Comparison of ENCODE assay signal across 1 cellular context in the genomic region with DNA sequence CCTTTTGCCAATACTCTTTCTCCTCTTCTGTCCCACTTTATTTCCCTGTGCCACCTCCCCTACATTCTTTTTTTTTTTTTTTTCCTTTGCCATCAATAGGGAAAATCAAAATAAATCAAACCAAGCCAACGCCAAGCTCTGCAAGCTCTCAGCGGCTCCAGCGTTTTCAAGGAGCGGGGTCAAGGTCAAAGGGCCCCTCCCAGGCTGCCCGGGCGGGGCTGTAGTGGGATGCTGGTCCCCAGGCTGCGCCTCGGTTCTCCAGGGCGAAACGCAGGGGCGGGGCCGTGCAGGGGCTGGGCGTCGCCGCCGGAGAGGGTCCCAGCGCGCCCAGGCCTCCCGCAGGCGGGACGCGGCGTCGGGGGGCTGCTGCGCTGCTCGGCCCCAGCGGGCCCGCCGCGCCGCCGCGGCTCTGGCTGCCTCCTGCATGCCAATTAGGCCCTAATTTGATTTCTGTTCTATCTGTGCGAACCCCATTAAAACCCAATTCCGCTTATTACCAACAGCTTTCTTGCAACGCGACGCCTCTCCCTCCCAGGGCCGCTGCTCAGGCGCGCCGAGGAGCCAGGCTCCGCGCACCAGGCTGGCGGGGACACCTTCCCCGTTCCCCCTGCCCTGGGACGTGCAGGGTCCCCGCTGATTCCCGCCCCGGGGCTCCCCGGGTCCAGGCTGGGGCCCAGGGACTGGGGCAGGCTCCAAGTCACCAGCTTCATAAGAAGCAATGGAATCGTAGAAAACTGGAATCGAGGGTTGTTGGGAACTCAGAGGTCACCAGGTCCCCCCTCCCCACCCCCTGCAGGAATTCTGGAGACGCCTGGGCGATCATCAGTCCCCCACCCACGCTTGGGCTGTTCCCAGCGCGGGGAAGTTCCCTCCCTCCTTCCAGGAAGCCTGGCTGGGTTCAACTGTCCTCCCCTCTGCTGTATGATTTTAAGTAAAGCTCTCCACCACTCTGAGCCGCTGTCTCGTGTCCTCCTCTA.
A peak's percentile ranks its signal among the peaks of the same experiment; 100 is the strongest.
TF ChIP-seq lines count a peak whose summit lies in the region.

No MANE protein-coding gene starts in this region.

TF ChIP-seq in GM12878, 131 proteins besides CTCF, POLR2A, EP300 and RAD21:
- TF ChIP-seq CREB1 (IDR thresholded peaks at IDR 0.05; ENCODE audit: low read depth) (no peak), HDAC6 (IDR thresholded peaks at IDR 0.05; ENCODE audit: unreplicated experiment) (peak; percentile 47), EGR1 (IDR thresholded peaks at IDR 0.05; ENCODE audit: borderline replicate concordance in 1 of 2, low read depth in 2 of 2, low read length in 2 of 2) (peak in 1 of 2 experiments; percentile 57; a peak in 1 of 3 replicates), SREBF2 (IDR thresholded peaks at IDR 0.05; ENCODE audit: low read length) (no peak), SP1 (IDR thresholded peaks at IDR 0.05; ENCODE audit: low read depth, low read length) (no peak), YY1 (IDR thresholded peaks at IDR 0.05; ENCODE audit: low read depth, low read length) (no peak), IKZF1 (conservative IDR thresholded peaks at IDR 0.05) (0 out of 2 replicates have a peak, but pooled peaks have one; percentile 14), ZNF207 (IDR thresholded peaks at IDR 0.05; ENCODE audit: borderline replicate concordance) (no peak), CHD4 (IDR thresholded peaks at IDR 0.05) (no peak), NBN (IDR thresholded peaks at IDR 0.05) (no peak), NR2C2 (IDR thresholded peaks at IDR 0.05; ENCODE audit: borderline replicate concordance, control insufficient read depth, insufficient read length, low read depth) (no peak), KAT2A (conservative IDR thresholded peaks at IDR 0.05; ENCODE audit: control insufficient read depth, low read depth, low read length) (no peak), JUND (IDR thresholded peaks at IDR 0.05; ENCODE audit: low read depth, low read length) (no peak), SIN3A (IDR thresholded peaks at IDR 0.05; ENCODE audit: low read depth, low read length) (no peak), FOS (IDR thresholded peaks at IDR 0.05; ENCODE audit: borderline replicate concordance, extremely low read depth, insufficient read length) (no peak)
- TF ChIP-seq, protein P1, sequence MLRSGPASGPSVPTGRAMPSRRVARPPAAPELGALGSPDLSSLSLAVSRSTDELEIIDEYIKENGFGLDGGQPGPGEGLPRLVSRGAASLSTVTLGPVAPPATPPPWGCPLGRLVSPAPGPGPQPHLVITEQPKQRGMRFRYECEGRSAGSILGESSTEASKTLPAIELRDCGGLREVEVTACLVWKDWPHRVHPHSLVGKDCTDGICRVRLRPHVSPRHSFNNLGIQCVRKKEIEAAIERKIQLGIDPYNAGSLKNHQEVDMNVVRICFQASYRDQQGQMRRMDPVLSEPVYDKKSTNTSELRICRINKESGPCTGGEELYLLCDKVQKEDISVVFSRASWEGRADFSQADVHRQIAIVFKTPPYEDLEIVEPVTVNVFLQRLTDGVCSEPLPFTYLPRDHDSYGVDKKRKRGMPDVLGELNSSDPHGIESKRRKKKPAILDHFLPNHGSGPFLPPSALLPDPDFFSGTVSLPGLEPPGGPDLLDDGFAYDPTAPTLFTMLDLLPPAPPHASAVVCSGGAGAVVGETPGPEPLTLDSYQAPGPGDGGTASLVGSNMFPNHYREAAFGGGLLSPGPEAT (IDR thresholded peaks at IDR 0.05; ENCODE audit: low read depth): no peak
- TF ChIP-seq, protein P2, sequence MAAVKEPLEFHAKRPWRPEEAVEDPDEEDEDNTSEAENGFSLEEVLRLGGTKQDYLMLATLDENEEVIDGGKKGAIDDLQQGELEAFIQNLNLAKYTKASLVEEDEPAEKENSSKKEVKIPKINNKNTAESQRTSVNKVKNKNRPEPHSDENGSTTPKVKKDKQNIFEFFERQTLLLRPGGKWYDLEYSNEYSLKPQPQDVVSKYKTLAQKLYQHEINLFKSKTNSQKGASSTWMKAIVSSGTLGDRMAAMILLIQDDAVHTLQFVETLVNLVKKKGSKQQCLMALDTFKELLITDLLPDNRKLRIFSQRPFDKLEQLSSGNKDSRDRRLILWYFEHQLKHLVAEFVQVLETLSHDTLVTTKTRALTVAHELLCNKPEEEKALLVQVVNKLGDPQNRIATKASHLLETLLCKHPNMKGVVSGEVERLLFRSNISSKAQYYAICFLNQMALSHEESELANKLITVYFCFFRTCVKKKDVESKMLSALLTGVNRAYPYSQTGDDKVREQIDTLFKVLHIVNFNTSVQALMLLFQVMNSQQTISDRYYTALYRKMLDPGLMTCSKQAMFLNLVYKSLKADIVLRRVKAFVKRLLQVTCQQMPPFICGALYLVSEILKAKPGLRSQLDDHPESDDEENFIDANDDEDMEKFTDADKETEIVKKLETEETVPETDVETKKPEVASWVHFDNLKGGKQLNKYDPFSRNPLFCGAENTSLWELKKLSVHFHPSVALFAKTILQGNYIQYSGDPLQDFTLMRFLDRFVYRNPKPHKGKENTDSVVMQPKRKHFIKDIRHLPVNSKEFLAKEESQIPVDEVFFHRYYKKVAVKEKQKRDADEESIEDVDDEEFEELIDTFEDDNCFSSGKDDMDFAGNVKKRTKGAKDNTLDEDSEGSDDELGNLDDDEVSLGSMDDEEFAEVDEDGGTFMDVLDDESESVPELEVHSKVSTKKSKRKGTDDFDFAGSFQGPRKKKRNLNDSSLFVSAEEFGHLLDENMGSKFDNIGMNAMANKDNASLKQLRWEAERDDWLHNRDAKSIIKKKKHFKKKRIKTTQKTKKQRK (IDR thresholded peaks at IDR 0.05; ENCODE audit: low read depth, low read length): no peak
- TF ChIP-seq, protein P3, sequence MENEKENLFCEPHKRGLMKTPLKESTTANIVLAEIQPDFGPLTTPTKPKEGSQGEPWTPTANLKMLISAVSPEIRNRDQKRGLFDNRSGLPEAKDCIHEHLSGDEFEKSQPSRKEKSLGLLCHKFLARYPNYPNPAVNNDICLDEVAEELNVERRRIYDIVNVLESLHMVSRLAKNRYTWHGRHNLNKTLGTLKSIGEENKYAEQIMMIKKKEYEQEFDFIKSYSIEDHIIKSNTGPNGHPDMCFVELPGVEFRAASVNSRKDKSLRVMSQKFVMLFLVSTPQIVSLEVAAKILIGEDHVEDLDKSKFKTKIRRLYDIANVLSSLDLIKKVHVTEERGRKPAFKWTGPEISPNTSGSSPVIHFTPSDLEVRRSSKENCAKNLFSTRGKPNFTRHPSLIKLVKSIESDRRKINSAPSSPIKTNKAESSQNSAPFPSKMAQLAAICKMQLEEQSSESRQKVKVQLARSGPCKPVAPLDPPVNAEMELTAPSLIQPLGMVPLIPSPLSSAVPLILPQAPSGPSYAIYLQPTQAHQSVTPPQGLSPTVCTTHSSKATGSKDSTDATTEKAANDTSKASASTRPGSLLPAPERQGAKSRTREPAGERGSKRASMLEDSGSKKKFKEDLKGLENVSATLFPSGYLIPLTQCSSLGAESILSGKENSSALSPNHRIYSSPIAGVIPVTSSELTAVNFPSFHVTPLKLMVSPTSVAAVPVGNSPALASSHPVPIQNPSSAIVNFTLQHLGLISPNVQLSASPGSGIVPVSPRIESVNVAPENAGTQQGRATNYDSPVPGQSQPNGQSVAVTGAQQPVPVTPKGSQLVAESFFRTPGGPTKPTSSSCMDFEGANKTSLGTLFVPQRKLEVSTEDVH (IDR thresholded peaks at IDR 0.05; ENCODE audit: low read depth, partially characterized antibody): no peak
- TF ChIP-seq, protein P4, sequence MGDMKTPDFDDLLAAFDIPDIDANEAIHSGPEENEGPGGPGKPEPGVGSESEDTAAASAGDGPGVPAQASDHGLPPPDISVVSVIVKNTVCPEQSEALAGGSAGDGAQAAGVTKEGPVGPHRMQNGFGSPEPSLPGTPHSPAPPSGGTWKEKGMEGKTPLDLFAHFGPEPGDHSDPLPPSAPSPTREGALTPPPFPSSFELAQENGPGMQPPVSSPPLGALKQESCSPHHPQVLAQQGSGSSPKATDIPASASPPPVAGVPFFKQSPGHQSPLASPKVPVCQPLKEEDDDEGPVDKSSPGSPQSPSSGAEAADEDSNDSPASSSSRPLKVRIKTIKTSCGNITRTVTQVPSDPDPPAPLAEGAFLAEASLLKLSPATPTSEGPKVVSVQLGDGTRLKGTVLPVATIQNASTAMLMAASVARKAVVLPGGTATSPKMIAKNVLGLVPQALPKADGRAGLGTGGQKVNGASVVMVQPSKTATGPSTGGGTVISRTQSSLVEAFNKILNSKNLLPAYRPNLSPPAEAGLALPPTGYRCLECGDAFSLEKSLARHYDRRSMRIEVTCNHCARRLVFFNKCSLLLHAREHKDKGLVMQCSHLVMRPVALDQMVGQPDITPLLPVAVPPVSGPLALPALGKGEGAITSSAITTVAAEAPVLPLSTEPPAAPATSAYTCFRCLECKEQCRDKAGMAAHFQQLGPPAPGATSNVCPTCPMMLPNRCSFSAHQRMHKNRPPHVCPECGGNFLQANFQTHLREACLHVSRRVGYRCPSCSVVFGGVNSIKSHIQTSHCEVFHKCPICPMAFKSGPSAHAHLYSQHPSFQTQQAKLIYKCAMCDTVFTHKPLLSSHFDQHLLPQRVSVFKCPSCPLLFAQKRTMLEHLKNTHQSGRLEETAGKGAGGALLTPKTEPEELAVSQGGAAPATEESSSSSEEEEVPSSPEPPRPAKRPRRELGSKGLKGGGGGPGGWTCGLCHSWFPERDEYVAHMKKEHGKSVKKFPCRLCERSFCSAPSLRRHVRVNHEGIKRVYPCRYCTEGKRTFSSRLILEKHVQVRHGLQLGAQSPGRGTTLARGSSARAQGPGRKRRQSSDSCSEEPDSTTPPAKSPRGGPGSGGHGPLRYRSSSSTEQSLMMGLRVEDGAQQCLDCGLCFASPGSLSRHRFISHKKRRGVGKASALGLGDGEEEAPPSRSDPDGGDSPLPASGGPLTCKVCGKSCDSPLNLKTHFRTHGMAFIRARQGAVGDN (IDR thresholded peaks at IDR 0.05): no peak
- TF ChIP-seq, protein P5, sequence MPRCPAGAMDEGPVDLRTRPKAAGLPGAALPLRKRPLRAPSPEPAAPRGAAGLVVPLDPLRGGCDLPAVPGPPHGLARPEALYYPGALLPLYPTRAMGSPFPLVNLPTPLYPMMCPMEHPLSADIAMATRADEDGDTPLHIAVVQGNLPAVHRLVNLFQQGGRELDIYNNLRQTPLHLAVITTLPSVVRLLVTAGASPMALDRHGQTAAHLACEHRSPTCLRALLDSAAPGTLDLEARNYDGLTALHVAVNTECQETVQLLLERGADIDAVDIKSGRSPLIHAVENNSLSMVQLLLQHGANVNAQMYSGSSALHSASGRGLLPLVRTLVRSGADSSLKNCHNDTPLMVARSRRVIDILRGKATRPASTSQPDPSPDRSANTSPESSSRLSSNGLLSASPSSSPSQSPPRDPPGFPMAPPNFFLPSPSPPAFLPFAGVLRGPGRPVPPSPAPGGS (IDR thresholded peaks at IDR 0.05; ENCODE audit: borderline replicate concordance, insufficient read depth, low read depth, low read length, poor library complexity, severe bottlenecking): no peak
- TF ChIP-seq, protein P6, sequence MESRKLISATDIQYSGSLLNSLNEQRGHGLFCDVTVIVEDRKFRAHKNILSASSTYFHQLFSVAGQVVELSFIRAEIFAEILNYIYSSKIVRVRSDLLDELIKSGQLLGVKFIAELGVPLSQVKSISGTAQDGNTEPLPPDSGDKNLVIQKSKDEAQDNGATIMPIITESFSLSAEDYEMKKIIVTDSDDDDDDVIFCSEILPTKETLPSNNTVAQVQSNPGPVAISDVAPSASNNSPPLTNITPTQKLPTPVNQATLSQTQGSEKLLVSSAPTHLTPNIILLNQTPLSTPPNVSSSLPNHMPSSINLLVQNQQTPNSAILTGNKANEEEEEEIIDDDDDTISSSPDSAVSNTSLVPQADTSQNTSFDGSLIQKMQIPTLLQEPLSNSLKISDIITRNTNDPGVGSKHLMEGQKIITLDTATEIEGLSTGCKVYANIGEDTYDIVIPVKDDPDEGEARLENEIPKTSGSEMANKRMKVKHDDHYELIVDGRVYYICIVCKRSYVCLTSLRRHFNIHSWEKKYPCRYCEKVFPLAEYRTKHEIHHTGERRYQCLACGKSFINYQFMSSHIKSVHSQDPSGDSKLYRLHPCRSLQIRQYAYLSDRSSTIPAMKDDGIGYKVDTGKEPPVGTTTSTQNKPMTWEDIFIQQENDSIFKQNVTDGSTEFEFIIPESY (IDR thresholded peaks at IDR 0.05): no peak
- TF ChIP-seq, protein P7, sequence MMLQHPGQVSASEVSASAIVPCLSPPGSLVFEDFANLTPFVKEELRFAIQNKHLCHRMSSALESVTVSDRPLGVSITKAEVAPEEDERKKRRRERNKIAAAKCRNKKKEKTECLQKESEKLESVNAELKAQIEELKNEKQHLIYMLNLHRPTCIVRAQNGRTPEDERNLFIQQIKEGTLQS (IDR thresholded peaks at IDR 0.05; ENCODE audit: borderline replicate concordance, extremely low read depth, low read depth, low read length): no peak
- TF ChIP-seq, protein P8, sequence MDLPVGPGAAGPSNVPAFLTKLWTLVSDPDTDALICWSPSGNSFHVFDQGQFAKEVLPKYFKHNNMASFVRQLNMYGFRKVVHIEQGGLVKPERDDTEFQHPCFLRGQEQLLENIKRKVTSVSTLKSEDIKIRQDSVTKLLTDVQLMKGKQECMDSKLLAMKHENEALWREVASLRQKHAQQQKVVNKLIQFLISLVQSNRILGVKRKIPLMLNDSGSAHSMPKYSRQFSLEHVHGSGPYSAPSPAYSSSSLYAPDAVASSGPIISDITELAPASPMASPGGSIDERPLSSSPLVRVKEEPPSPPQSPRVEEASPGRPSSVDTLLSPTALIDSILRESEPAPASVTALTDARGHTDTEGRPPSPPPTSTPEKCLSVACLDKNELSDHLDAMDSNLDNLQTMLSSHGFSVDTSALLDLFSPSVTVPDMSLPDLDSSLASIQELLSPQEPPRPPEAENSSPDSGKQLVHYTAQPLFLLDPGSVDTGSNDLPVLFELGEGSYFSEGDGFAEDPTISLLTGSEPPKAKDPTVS (IDR thresholded peaks at IDR 0.05; ENCODE audit: low read depth, low read length): no peak
